In genomic region chr12:109089683-109090082, GRCh38 we compare ENCODE assay signal across 24 cellular contexts.
"Had no signal": no experiment of that assay in that cellular context is flagged by ENCODE, and none has a peak within 500 bp of the region (broad histone marks: within the 10 kb centered on the region; RNA-seq: fewer than 3 reads in every experiment).

No MANE protein-coding gene starts in this region.

- DNase-seq: activated CD4-positive, alpha-beta memory T cell treated with anti-CD3 and anti-CD28 coated beads, Interleukin-2, amount 10 ng/mL, durations not matched to agents 7 days and 5 days; activated CD4-positive, alpha-beta T cell treated with anti-CD3 and anti-CD28 coated beads for 36 hours; activated effector memory CD4-positive, alpha-beta T cell treated with anti-CD3 and anti-CD28 coated beads, Interleukin-2, amount 50 U/mL, for 16 hours; activated T-cell treated with anti-CD3 and anti-CD28 coated beads, Interleukin-2, amount 50 U/mL, for 48 hours; caudate nucleus; effector CD8-positive, alpha-beta T cell; heart left ventricle; kidney glomerular epithelial cell; left ventricle myocardium inferior; mammary epithelial cell; retina; spleen; stimulated activated naive CD4-positive, alpha-beta T cell; trophoblast cell had no signal

- H3K27me3 ChIP-seq: esophagus muscularis mucosa, gastroesophageal sphincter, heart left ventricle, spleen had no signal

- H3K9me3 ChIP-seq: esophagus muscularis mucosa, gastroesophageal sphincter, heart left ventricle, left ventricle myocardium inferior, spleen had no signal

- H3K27ac Mint-ChIP-seq: activated CD4-positive, alpha-beta memory T cell treated with anti-CD3 and anti-CD28 coated beads, Interleukin-2, amount 10 ng/mL, durations not matched to agents 7 days and 5 days; activated naive CD4-positive, alpha-beta T cell treated with anti-CD3 and anti-CD28 coated beads, Interleukin-2, amount 50 U/mL, for 24 hours; T-helper 2 cell treated with Interferon-gamma antibody and Interleukin-4, amounts not matched to agents 5 μg/mL and 100 μg/mL, for 36 hours; WTC11 had no signal

- H3K4me3 Mint-ChIP-seq: activated CD4-positive, alpha-beta memory T cell treated with anti-CD3 and anti-CD28 coated beads, Interleukin-2, amount 10 ng/mL, durations not matched to agents 7 days and 5 days; activated CD4-positive, alpha-beta T cell treated with anti-CD3 and anti-CD28 coated beads for 36 hours; activated naive CD4-positive, alpha-beta T cell treated with anti-CD3 and anti-CD28 coated beads, Interleukin-2, amount 50 U/mL, for 24 hours; brain; neural crest cell; T-helper 2 cell treated with Interferon-gamma antibody and Interleukin-4, amounts not matched to agents 5 μg/mL and 100 μg/mL, for 36 hours; WTC11 had no signal

- H3K9me3 Mint-ChIP-seq: activated CD4-positive, alpha-beta memory T cell treated with anti-CD3 and anti-CD28 coated beads, Interleukin-2, amount 10 ng/mL, durations not matched to agents 7 days and 5 days; activated naive CD4-positive, alpha-beta T cell treated with anti-CD3 and anti-CD28 coated beads, Interleukin-2, amount 50 U/mL, for 24 hours; neural crest cell; T-helper 2 cell treated with Interferon-gamma antibody and Interleukin-4, amounts not matched to agents 5 μg/mL and 100 μg/mL, for 36 hours; WTC11 had no signal

- H3K27ac ChIP-seq: gastroesophageal sphincter, heart left ventricle, left ventricle myocardium inferior, spleen had no signal

- FAIRE-seq: colon, endothelial cell of umbilical vein, TTC549 had no signal

- H3K27me3 Mint-ChIP-seq: activated CD4-positive, alpha-beta memory T cell treated with anti-CD3 and anti-CD28 coated beads, Interleukin-2, amount 10 ng/mL, durations not matched to agents 7 days and 5 days; activated CD4-positive, alpha-beta T cell treated with anti-CD3 and anti-CD28 coated beads for 36 hours; activated naive CD4-positive, alpha-beta T cell treated with anti-CD3 and anti-CD28 coated beads, Interleukin-2, amount 50 U/mL, for 24 hours had no signal

- H3K4me3 ChIP-seq: esophagus muscularis mucosa, gastroesophageal sphincter, heart left ventricle, left ventricle myocardium inferior, spleen had no signal

- ATAC-seq: activated CD4-positive, alpha-beta T cell treated with anti-CD3 and anti-CD28 coated beads for 36 hours; gastroesophageal sphincter; heart left ventricle; WTC11 had no signal
